In the genomic region with DNA sequence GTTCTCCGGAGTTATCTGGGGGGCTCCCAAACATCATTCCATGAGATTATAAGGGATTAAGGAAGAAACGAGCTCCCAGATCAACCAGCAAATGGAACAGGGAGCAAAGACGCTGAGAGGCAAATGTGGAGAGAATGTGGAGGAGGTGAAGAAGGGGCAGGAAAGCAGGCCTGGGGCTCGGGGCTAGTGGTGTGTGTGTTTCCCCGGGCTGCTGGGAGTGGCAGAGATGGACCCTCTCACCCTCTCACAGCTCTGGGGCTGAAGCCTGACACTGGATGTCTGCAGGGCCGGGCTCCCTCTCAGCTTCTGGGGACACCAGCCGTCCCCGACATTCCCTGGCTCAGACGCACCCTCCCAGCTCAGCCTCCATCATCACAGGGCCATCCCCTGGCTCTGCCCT, we compare ENCODE assay signal across 1 cellular context.
TF ChIP-seq lines count a peak whose summit lies in the region.

No MANE protein-coding gene starts in this region.

TF ChIP-seq in GM23338, 12 proteins besides CTCF, POLR2A, EP300 and RAD21 (continued from another document):
- TF ChIP-seq, protein P1, sequence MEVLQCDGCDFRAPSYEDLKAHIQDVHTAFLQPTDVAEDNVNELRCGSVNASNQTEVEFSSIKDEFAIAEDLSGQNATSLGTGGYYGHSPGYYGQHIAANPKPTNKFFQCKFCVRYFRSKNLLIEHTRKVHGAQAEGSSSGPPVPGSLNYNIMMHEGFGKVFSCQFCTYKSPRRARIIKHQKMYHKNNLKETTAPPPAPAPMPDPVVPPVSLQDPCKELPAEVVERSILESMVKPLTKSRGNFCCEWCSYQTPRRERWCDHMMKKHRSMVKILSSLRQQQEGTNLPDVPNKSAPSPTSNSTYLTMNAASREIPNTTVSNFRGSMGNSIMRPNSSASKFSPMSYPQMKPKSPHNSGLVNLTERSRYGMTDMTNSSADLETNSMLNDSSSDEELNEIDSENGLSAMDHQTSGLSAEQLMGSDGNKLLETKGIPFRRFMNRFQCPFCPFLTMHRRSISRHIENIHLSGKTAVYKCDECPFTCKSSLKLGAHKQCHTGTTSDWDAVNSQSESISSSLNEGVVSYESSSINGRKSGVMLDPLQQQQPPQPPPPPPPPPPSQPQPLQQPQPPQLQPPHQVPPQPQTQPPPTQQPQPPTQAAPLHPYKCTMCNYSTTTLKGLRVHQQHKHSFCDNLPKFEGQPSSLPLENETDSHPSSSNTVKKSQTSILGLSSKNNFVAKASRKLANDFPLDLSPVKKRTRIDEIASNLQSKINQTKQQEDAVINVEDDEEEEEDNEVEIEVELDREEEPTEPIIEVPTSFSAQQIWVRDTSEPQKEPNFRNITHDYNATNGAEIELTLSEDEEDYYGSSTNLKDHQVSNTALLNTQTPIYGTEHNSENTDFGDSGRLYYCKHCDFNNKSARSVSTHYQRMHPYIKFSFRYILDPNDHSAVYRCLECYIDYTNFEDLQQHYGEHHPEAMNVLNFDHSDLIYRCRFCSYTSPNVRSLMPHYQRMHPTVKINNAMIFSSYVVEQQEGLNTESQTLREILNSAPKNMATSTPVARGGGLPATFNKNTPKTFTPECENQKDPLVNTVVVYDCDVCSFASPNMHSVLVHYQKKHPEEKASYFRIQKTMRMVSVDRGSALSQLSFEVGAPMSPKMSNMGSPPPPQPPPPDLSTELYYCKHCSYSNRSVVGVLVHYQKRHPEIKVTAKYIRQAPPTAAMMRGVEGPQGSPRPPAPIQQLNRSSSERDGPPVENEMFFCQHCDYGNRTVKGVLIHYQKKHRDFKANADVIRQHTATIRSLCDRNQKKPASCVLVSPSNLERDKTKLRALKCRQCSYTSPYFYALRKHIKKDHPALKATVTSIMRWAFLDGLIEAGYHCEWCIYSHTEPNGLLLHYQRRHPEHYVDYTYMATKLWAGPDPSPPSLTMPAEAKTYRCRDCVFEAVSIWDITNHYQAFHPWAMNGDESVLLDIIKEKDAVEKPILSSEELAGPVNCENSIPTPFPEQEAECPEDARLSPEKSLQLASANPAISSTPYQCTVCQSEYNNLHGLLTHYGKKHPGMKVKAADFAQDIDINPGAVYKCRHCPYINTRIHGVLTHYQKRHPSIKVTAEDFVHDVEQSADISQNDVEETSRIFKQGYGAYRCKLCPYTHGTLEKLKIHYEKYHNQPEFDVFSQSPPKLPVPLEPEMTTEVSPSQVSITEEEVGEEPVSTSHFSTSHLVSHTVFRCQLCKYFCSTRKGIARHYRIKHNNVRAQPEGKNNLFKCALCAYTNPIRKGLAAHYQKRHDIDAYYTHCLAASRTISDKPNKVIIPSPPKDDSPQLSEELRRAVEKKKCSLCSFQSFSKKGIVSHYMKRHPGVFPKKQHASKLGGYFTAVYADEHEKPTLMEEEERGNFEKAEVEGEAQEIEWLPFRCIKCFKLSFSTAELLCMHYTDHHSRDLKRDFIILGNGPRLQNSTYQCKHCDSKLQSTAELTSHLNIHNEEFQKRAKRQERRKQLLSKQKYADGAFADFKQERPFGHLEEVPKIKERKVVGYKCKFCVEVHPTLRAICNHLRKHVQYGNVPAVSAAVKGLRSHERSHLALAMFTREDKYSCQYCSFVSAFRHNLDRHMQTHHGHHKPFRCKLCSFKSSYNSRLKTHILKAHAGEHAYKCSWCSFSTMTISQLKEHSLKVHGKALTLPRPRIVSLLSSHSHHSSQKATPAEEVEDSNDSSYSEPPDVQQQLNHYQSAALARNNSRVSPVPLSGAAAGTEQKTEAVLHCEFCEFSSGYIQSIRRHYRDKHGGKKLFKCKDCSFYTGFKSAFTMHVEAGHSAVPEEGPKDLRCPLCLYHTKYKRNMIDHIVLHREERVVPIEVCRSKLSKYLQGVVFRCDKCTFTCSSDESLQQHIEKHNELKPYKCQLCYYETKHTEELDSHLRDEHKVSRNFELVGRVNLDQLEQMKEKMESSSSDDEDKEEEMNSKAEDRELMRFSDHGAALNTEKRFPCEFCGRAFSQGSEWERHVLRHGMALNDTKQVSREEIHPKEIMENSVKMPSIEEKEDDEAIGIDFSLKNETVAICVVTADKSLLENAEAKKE (CRISPR knock-in tag; IDR thresholded peaks at IDR 0.05): no peak
- TF ChIP-seq EZH2phosphoT487 (IDR thresholded peaks at IDR 0.05; ENCODE audit: unreplicated experiment) (no peak), CREB1 (CRISPR knock-in tag; IDR thresholded peaks at IDR 0.05; ENCODE audit: low read depth) (no peak)
TF ChIP-seq in GM23338: peak in this region for 0.
